Comparison of ENCODE assay signal across 1 cellular context in genomic region chr17:29633886-29634285, GRCh38.
TF ChIP-seq lines count a peak whose summit lies in the region.

No MANE protein-coding gene starts in this region.

TF ChIP-seq in GM23338, 12 proteins besides CTCF, POLR2A, EP300 and RAD21:
- no peak for TF ChIP-seq EZH2 (IDR thresholded peaks at IDR 0.05; ENCODE audit: low read depth, unreplicated experiment)
- no peak for TF ChIP-seq ETS1 (IDR thresholded peaks at IDR 0.05)
- TF ChIP-seq REST (IDR thresholded peaks at IDR 0.05; ENCODE audit: unreplicated experiment) = no peak
- no peak for TF ChIP-seq CREB1 (CRISPR knock-in tag; IDR thresholded peaks at IDR 0.05; ENCODE audit: low read depth)
- TF ChIP-seq ZNF331 (CRISPR knock-in tag; IDR thresholded peaks at IDR 0.05; ENCODE audit: low read depth) = no peak
- TF ChIP-seq NANOG (IDR thresholded peaks at IDR 0.05; ENCODE audit: borderline replicate concordance) = no peak
- no peak for TF ChIP-seq STAT1 (IDR thresholded peaks at IDR 0.05; ENCODE audit: unreplicated experiment)
- no peak for TF ChIP-seq ZNF462 (CRISPR knock-in tag; IDR thresholded peaks at IDR 0.05)
- no peak for TF ChIP-seq POLR2AphosphoS5 (IDR thresholded peaks at IDR 0.05; ENCODE audit: low read depth)
- no peak for TF ChIP-seq JUNB (IDR thresholded peaks at IDR 0.05; ENCODE audit: unreplicated experiment)
- no peak for TF ChIP-seq EZH2phosphoT487 (IDR thresholded peaks at IDR 0.05; ENCODE audit: unreplicated experiment)
- no peak for TF ChIP-seq ZNF114 (CRISPR knock-in tag; IDR thresholded peaks at IDR 0.05)
TF ChIP-seq in GM23338: peak in this region for 0.
